7 cellular contexts compared by ENCODE assay signal in the genomic region with DNA sequence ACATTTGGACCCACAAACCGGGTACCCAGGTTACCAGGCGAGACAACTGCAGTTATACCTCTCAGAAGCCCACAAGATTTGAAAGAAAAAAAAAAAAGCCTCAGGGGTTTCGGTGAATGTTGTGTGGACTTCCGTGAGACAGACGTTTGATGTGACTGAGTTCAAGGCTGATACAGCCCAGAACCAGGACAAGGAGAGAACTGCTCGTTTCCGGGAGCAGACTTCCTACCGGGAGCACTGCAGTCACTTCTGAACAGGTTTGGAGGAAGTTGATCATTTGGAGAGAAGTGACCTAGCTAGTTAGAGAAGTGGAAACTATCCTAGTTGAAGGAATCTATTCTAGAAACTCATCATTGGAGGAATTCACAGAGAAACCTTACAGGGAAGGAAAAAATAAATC. TPM values are rescaled to one million over a fixed set of nuclear protein-coding genes. Genes with fewer than 3 reads are reported as not detected.
DNase-seq lines count a peak whose midpoint lies in the region; ATAC-seq and TF ChIP-seq lines count a peak whose summit lies in the region.

No MANE protein-coding gene starts in this region.

- peak overlapping the region; percentile 97 for H3K27ac Mint-ChIP-seq in T-helper 1 cell treated with Interleukin-12 subunit alpha and Interleukin-12 subunit beta and Interleukin-4 antibody, amounts not matched to agents 30 μg/mL and 1 μg/mL, for 36 hours
- peak overlapping the region; percentile 99 for H3K27ac Mint-ChIP-seq in stimulated activated effector memory CD8-positive, alpha-beta T cell treated with anti-CD3 and anti-CD28 coated beads, Interleukin-12 subunit alpha, Interleukin-12 subunit beta, amount 100 ng/mL, for 72 hours

- H3K27ac ChIP-seq in HCT116 (ENCODE audit: low read depth, low read length) (no peak overlapping the region), gastroesophageal sphincter (peak overlapping the region in 1 of 4 donors; percentile 97)

- H3K9me3 Mint-ChIP-seq in T-helper 1 cell treated with Interleukin-12 subunit alpha and Interleukin-12 subunit beta and Interleukin-4 antibody, amounts not matched to agents 30 μg/mL and 1 μg/mL, for 36 hours, result no peaks in the 10 kb centered on the region
- no peaks in the 10 kb centered on the region for H3K9me3 Mint-ChIP-seq in stimulated activated effector memory CD8-positive, alpha-beta T cell treated with anti-CD3 and anti-CD28 coated beads, Interleukin-12 subunit alpha, Interleukin-12 subunit beta, amount 100 ng/mL, for 72 hours

- peak overlapping the region; percentile 99 for H3K4me3 Mint-ChIP-seq in T-helper 1 cell treated with Interleukin-12 subunit alpha and Interleukin-12 subunit beta and Interleukin-4 antibody, amounts not matched to agents 30 μg/mL and 1 μg/mL, for 36 hours
- H3K4me3 Mint-ChIP-seq in stimulated activated effector memory CD8-positive, alpha-beta T cell treated with anti-CD3 and anti-CD28 coated beads, Interleukin-12 subunit alpha, Interleukin-12 subunit beta, amount 100 ng/mL, for 72 hours, result peak overlapping the region; percentile 86

- RAD21 ChIA-PET in HCT116 (lab: Charles Lee; ENCODE audit: low non-redundant PET in 1 of 2, low total read pairs in 2 of 2, uncharacterized antibody in 2 of 2, unreplicated experiment in 2 of 2), result no interaction called here

- TF ChIP-seq RAD21 in HCT116 (IDR thresholded peaks at IDR 0.05; ENCODE audit: low read depth), result no peak

- H3K36me3 ChIP-seq in HCT116 (ENCODE audit: control insufficient read depth in 1 of 2, insufficient read depth in 2 of 2, low read length in 2 of 2), result peaks cover 0 to 8% of the 10 kb centered on the region in 2 experiments; a peak in 1 of 4 replicates
- H3K36me3 ChIP-seq in gastroesophageal sphincter, result peaks cover 0 to 9% of the 10 kb centered on the region in 2 donors
- peaks cover 7% of the 10 kb centered on the region for H3K36me3 ChIP-seq in HAP-1 (replicated peaks)

- H3K4me3 ChIP-seq in HCT116 (replicated peaks in 1 of 2; ENCODE audit: low read depth in 1 of 2, low read length in 2 of 2) (peak overlapping the region; percentile 51 to 69), gastroesophageal sphincter (peak overlapping the region; percentile 54 to 70), HAP-1 (no peak overlapping the region; the same call in 1 of the 2 replicates)

- H2AFZ ChIP-seq in HCT116 (ENCODE audit: low read depth, low read length, poor library complexity, severe bottlenecking), result no peak overlapping the region

- H3K27me3 ChIP-seq in HCT116 (ENCODE audit: insufficient read depth, low read length) (no peaks in the 10 kb centered on the region), gastroesophageal sphincter (no peaks in the 10 kb centered on the region), HAP-1 (ENCODE audit: low read depth) (no peaks in the 10 kb centered on the region)

- H4K20me1 ChIP-seq in HCT116 (ENCODE audit: insufficient read depth), result no peaks in the 10 kb centered on the region

- TF ChIP-seq EP300 in gastroesophageal sphincter (IDR thresholded peaks at IDR 0.05), result no peak

- H3K79me2 ChIP-seq in HCT116 (ENCODE audit: insufficient read depth, low read length), result peaks cover 26% of the 10 kb centered on the region; the same call in 1 of the 2 replicates

- in situ Hi-C loops in HAP-1 (cut with MboI; ENCODE audit: low sequenced_read_pairs), result no loop called here

- peaks cover 3% of the 10 kb centered on the region for H3K27me3 Mint-ChIP-seq in T-helper 1 cell treated with Interleukin-12 subunit alpha and Interleukin-12 subunit beta and Interleukin-4 antibody, amounts not matched to agents 30 μg/mL and 1 μg/mL, for 36 hours (ENCODE audit: low read depth)

- POLR2A ChIA-PET in HCT116 (lab: Charles Lee), result interaction anchor here (1.9 kb wide), 1 partner anchor 17 kb away, joined by 8 read pairs; no protein-coding TSS in a partner anchor

- 32 to 36% methylated on average over 3 to 8 of the region's 8 CpGs for WGBS in gastroesophageal sphincter (ENCODE audit: low coverage in 1 of 2), 2 donors

- H3K4me2 ChIP-seq in HCT116 (ENCODE audit: low read length), result peak overlapping the region; percentile 85

- H3K4me1 ChIP-seq in HCT116 (ENCODE audit: control insufficient read depth in 1 of 2, insufficient read depth in 2 of 2, low read length in 2 of 2) (peaks cover 25 to 46% of the 10 kb centered on the region in 2 experiments), gastroesophageal sphincter (peaks cover 0 to 59% (median 23%) of the 10 kb centered on the region in 3 donors), HAP-1 (peaks cover 23% of the 10 kb centered on the region)

- no TSS peak for BruUV-seq in HCT116 (replicated peaks; lab: Mats Ljungman, UMichigan)

- DNase-seq in HCT116 (ENCODE audit: low read depth, low spot score) (no peak), NCI-H2227 (lab: John Stamatoyannopoulos, UW; ENCODE audit: unreplicated experiment) (no peak), HAP-1 (ENCODE audit: low spot score in 2 of 2) (no peak)
- DNase-seq in stimulated activated effector memory CD8-positive, alpha-beta T cell treated with anti-CD3 and anti-CD28 coated beads, Interleukin-12 subunit alpha, Interleukin-12 subunit beta, amount 100 ng/mL, for 72 hours (ENCODE audit: low spot score in 2 of 2), result no peak

- intact Hi-C loops in HCT116 (cut with micrococcal nuclease), result no loop called here

- TF ChIP-seq POLR2A in HCT116 (IDR thresholded peaks at IDR 0.05; ENCODE audit: borderline replicate concordance, extremely low read depth, insufficient read depth, insufficient read length), result no peak
- TF ChIP-seq POLR2A in gastroesophageal sphincter (IDR thresholded peaks at IDR 0.05), result no peak

- ATAC-seq in HCT116 (no peak), gastroesophageal sphincter (no peak), HG03520 (IDR thresholded peaks at IDR 0.05; ENCODE audit: unreplicated experiment) (no peak)
- no peak for ATAC-seq in stimulated activated effector memory CD8-positive, alpha-beta T cell treated with anti-CD3 and anti-CD28 coated beads, Interleukin-12 subunit alpha, Interleukin-12 subunit beta, amount 100 ng/mL, for 72 hours

- H3K9me2 ChIP-seq in HCT116 (ENCODE audit: insufficient read depth), result no peaks in the 10 kb centered on the region

- CTCF ChIA-PET in HCT116 (lab: Charles Lee), result no interaction called here

- H3K36me3 Mint-ChIP-seq in T-helper 1 cell treated with Interleukin-12 subunit alpha and Interleukin-12 subunit beta and Interleukin-4 antibody, amounts not matched to agents 30 μg/mL and 1 μg/mL, for 36 hours (ENCODE audit: low read depth), result peaks cover 47% of the 10 kb centered on the region
- peaks cover 66% of the 10 kb centered on the region for H3K36me3 Mint-ChIP-seq in stimulated activated effector memory CD8-positive, alpha-beta T cell treated with anti-CD3 and anti-CD28 coated beads, Interleukin-12 subunit alpha, Interleukin-12 subunit beta, amount 100 ng/mL, for 72 hours

- peaks cover 64% of the 10 kb centered on the region for H3K4me1 Mint-ChIP-seq in T-helper 1 cell treated with Interleukin-12 subunit alpha and Interleukin-12 subunit beta and Interleukin-4 antibody, amounts not matched to agents 30 μg/mL and 1 μg/mL, for 36 hours (ENCODE audit: low read depth)
- peaks cover 78% of the 10 kb centered on the region for H3K4me1 Mint-ChIP-seq in stimulated activated effector memory CD8-positive, alpha-beta T cell treated with anti-CD3 and anti-CD28 coated beads, Interleukin-12 subunit alpha, Interleukin-12 subunit beta, amount 100 ng/mL, for 72 hours

- H3K9me3 ChIP-seq in HCT116 (ENCODE audit: control insufficient read depth in 1 of 2, insufficient read depth in 1 of 2, low read depth in 1 of 2, low read length in 2 of 2) (no peaks in the 10 kb centered on the region), gastroesophageal sphincter (no peaks in the 10 kb centered on the region), HAP-1 (no peaks in the 10 kb centered on the region)

- peak overlapping the region; percentile 71; the same call in 1 of the 2 replicates for H3K9ac ChIP-seq in HCT116 (ENCODE audit: low read length)

- TF ChIP-seq CTCF in HCT116 (IDR thresholded peaks at IDR 0.05 in 2 of 3, conservative IDR thresholded peaks at IDR 0.05 in 1 of 3; ENCODE audit: borderline replicate concordance in 1 of 3, insufficient read depth in 1 of 3, low read depth in 2 of 3, low read length in 2 of 3), result no peak
- no peak for TF ChIP-seq CTCF in gastroesophageal sphincter (IDR thresholded peaks at IDR 0.05)

TF ChIP-seq in HCT116, 20 proteins besides CTCF, POLR2A, EP300 and RAD21 (continues in another document):
- no peak for TF ChIP-seq ZFX (IDR thresholded peaks at IDR 0.05)
- TF ChIP-seq, protein P1, sequence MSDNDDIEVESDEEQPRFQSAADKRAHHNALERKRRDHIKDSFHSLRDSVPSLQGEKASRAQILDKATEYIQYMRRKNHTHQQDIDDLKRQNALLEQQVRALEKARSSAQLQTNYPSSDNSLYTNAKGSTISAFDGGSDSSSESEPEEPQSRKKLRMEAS (IDR thresholded peaks at IDR 0.05), result no peak
- TF ChIP-seq JUND (IDR thresholded peaks at IDR 0.05), result no peak
- no peak for TF ChIP-seq POLR2AphosphoS5 (IDR thresholded peaks at IDR 0.05; ENCODE audit: low read depth, low read length)
- TF ChIP-seq SRF (IDR thresholded peaks at IDR 0.05; ENCODE audit: low read depth), result no peak
- no peak for TF ChIP-seq CEBPB (IDR thresholded peaks at IDR 0.05; ENCODE audit: low read depth)
- no peak for TF ChIP-seq ELF1 (IDR thresholded peaks at IDR 0.05; ENCODE audit: borderline replicate concordance, low read depth)

RNA-seq across cellular contexts. Expression of a gene that starts 0.8 kb away (rescaled TPM):
- total RNA-seq in HCT116 (2021; ENCODE audit: unreplicated experiment) (38.6 TPM), gastroesophageal sphincter (10 to 100 TPM; 13.1 to 31.5 (median 17.9) TPM)
- 84.1 and 84.2 TPM in 2 replicates for polyA plus RNA-seq in HCT116 (2012)

RNA-seq across cellular contexts. Expression of a gene that starts 3.3 kb away (rescaled TPM):
- total RNA-seq in HCT116 (2021; ENCODE audit: unreplicated experiment), result 15.4 TPM
- polyA plus RNA-seq in HCT116 (2012), result 14.7 and 16.9 TPM in 2 replicates
- 10 to 100 TPM; 32.7 to 42.8 (median 37.0) TPM for total RNA-seq in gastroesophageal sphincter

RNA-seq across cellular contexts. Expression of a gene that starts 13.0 kb away (rescaled TPM):
- total RNA-seq in HCT116 (2021; ENCODE audit: unreplicated experiment) (5.2 TPM), gastroesophageal sphincter (under 1 TPM in 1 of 4 donors, not detected in 3; 0.89 TPM)
- 2.3 TPM in 2 replicates for polyA plus RNA-seq in HCT116 (2012)

RNA-seq across cellular contexts. Expression of a gene that starts 26.0 kb away (rescaled TPM):
- total RNA-seq in HCT116 (2021; ENCODE audit: unreplicated experiment) (0.42 TPM), gastroesophageal sphincter (not detected)
- polyA plus RNA-seq in HCT116 (2012), result 0.15 and 0.16 TPM in 2 replicates

RNA-seq across cellular contexts. Expression of a gene that starts 51.3 kb away (rescaled TPM):
- 12.8 TPM for total RNA-seq in HCT116 (2021; ENCODE audit: unreplicated experiment)
- polyA plus RNA-seq in HCT116 (2012), result 9.8 and 11.8 TPM in 2 replicates
- 10 to 100 TPM; 15.7 to 24.9 (median 19.3) TPM for total RNA-seq in gastroesophageal sphincter
